ENCODE assay signal across 9 cellular contexts in the genomic region with DNA sequence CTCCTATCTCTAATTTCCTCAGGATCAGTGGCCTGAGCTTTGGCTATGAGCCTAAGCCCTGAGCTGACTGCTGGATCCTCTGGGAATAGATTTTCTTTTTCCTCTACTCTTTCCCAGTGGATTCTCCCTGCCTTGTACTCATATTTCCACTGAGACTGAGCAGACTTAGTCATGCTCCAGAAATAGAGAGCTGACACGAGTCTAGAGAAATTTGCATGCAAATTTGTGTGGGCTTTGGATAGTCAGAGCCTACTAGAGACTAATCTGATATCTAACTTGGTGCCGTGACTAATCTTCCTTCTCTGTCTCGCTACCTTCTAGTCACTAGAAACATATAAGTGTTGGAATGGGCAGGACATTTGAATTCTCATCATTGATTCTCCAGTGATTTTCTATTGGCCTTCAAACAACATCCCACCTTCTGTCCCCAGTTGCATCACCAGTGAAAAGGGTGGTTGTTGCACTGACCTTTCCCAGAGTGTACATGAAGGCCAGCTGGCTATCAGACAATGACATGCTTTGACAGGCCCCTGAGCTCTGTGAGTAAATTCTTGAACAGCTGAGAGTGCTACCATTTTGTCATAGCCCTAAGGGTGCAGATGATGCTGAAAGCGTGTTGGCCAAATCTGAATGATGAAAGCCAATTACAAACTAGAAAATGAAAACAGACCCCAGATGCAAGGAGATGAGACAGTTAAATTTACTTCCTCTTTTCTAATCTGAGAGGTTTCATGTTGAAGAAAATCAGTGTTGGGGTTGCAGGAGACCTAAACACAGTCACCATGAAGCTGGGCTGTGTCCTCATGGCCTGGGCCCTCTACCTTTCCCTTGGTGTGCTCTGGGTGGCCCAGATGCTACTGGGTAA. TPM values are rescaled to one million over a fixed set of nuclear protein-coding genes. Genes with fewer than 3 reads are reported as not detected.
DNase-seq lines count a peak whose midpoint lies in the region; ATAC-seq and TF ChIP-seq lines count a peak whose summit lies in the region.
"Had no signal": no experiment of that assay in that cellular context is flagged by ENCODE, and none has a peak within 500 bp of the region (broad histone marks: within the 10 kb centered on the region; RNA-seq: fewer than 3 reads in every experiment).

A gene with protein sequence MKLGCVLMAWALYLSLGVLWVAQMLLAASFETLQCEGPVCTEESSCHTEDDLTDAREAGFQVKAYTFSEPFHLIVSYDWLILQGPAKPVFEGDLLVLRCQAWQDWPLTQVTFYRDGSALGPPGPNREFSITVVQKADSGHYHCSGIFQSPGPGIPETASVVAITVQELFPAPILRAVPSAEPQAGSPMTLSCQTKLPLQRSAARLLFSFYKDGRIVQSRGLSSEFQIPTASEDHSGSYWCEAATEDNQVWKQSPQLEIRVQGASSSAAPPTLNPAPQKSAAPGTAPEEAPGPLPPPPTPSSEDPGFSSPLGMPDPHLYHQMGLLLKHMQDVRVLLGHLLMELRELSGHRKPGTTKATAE (plus strand): TSS at position 747 of the 865 bp plus-strand sequence. CDS start 36 bp downstream, at position 783.

- no peaks in the 10 kb centered on the region for H4K20me1 ChIP-seq in OCI-LY1 (ENCODE audit: insufficient read depth, low read length)

- H2AFZ ChIP-seq in OCI-LY1 (ENCODE audit: low read length): no peak within 1 kb of the TSS

- H3K4me3 ChIP-seq in OCI-LY1 (ENCODE audit: low read depth, low read length, poor library complexity, severe bottlenecking): peak within 1 kb of the TSS; percentile 83

- POLR2A ChIA-PET in activated CD4-positive, alpha-beta T cell treated with anti-CD3 and anti-CD28 coated beads for 36 hours (lab: Charles Lee): no interaction called here

- no peaks in the 10 kb centered on the region for H3K9me2 ChIP-seq in OCI-LY1 (ENCODE audit: low read depth, low read length)

- no peaks in the 10 kb centered on the region for H3K27me3 ChIP-seq in OCI-LY1 (ENCODE audit: insufficient read depth, low read length)

- H3K4me2 ChIP-seq in OCI-LY1 (ENCODE audit: low read length): peak within 1 kb of the TSS; percentile 93

- H3K79me2 ChIP-seq in OCI-LY1 (ENCODE audit: insufficient read depth, low read length): peaks cover 41% of the 10 kb centered on the region

- no peaks in the 10 kb centered on the region for H3K4me1 Mint-ChIP-seq in activated CD4-positive, alpha-beta T cell treated with anti-CD3 and anti-CD28 coated beads for 36 hours

- peak; percentile 90 for ATAC-seq in activated CD4-positive, alpha-beta T cell treated with anti-CD3 and anti-CD28 coated beads for 36 hours
- ATAC-seq in HG02798 (IDR thresholded peaks at IDR 0.05; ENCODE audit: poor library complexity, unreplicated experiment) (peak; percentile 69), omental fat pad (ENCODE audit: low FRiP score) (no peak)

- peak within 1 kb of the TSS; percentile 99 for H3K27ac ChIP-seq in OCI-LY1 (ENCODE audit: low read depth, low read length, poor library complexity, severe bottlenecking)
- H3K27ac ChIP-seq: C4-2B had no signal

- intact Hi-C loops in activated CD4-positive, alpha-beta T cell treated with anti-CD3 and anti-CD28 coated beads for 36 hours (cut with DNase I, micrococcal nuclease): loop anchor here in 1 of 2 experiments (1.0 kb wide), 1 partner anchor 24 kb away; no protein-coding TSS in a partner anchor

- no peaks in the 10 kb centered on the region for H3K36me3 Mint-ChIP-seq in activated CD4-positive, alpha-beta T cell treated with anti-CD3 and anti-CD28 coated beads for 36 hours (ENCODE audit: low read depth)

- peak within 1 kb of the TSS; percentile 91 for H3K9ac ChIP-seq in OCI-LY1 (ENCODE audit: low read length)

- no peaks in the 10 kb centered on the region for H3K9me3 Mint-ChIP-seq in activated CD4-positive, alpha-beta T cell treated with anti-CD3 and anti-CD28 coated beads for 36 hours (ENCODE audit: low read depth)

- H3K27ac Mint-ChIP-seq in activated CD4-positive, alpha-beta T cell treated with anti-CD3 and anti-CD28 coated beads for 36 hours: no peak within 1 kb of the TSS

- CTCF ChIA-PET in activated CD4-positive, alpha-beta T cell treated with anti-CD3 and anti-CD28 coated beads for 36 hours (lab: Charles Lee): interaction anchor here (0.6 to 2.3 kb wide), 3 partner anchors 9 to 17 kb away, joined by 3 to 5 read pairs (median 5); a partner anchor contains a TSS

- H3K27me3 Mint-ChIP-seq in activated CD4-positive, alpha-beta T cell treated with anti-CD3 and anti-CD28 coated beads for 36 hours: peaks cover 13% of the 10 kb centered on the region

- no peak for DNase-seq in activated CD4-positive, alpha-beta T cell treated with anti-CD3 and anti-CD28 coated beads for 36 hours
- no peak for DNase-seq in activated CD4-positive, alpha-beta T cell treated with anti-CD3 and anti-CD28 coated beads for 1 hour
- DNase-seq in foreskin melanocyte (peak; percentile 100), NCI-H446 (lab: John Stamatoyannopoulos, UW) (no peak), medulla oblongata (ENCODE audit: extremely low spot score) (no peak), omental fat pad (ENCODE audit: low spot score) (no peak)

- TF ChIP-seq CTCF in OCI-LY1 (IDR thresholded peaks at IDR 0.05; ENCODE audit: low read length): no peak
- no peak for TF ChIP-seq CTCF in omental fat pad (IDR thresholded peaks at IDR 0.05)

- H3K36me3 ChIP-seq in OCI-LY1 (ENCODE audit: insufficient read depth, low read length): peaks cover 41% of the 10 kb centered on the region

- no peak within 1 kb of the TSS for H3K4me3 Mint-ChIP-seq in activated CD4-positive, alpha-beta T cell treated with anti-CD3 and anti-CD28 coated beads for 36 hours

- peaks cover 3% of the 10 kb centered on the region; the same call in 1 of the 2 replicates for H3F3A ChIP-seq in OCI-LY1 (ENCODE audit: insufficient read depth, low read length)

- no peaks in the 10 kb centered on the region for H3K9me3 ChIP-seq in OCI-LY1 (ENCODE audit: low read length)

- peaks cover 56% of the 10 kb centered on the region for H3K4me1 ChIP-seq in OCI-LY1 (ENCODE audit: insufficient read depth, low read length, severe bottlenecking)

RNA-seq across cellular contexts. Expression of the gene that starts here (rescaled TPM):
- not detected for total RNA-seq in activated CD4-positive, alpha-beta T cell treated with anti-CD3 and anti-CD28 coated beads for 36 hours
- total RNA-seq in omental fat pad: under 1 TPM in 2 of 4 donors, not detected in 2; 0.48 to 0.84 TPM

Comparison
In these comparisons a context has a peak if more than half of its experiments do, and no peak if none do; other contexts are left out.
1. Peak in ATAC-seq in activated CD4-positive, alpha-beta T cell treated with anti-CD3 and anti-CD28 coated beads for 36 hours; RNA of the gene not detected or under 1 TPM.